ENCODE assay signal across 8 cellular contexts in the genomic region with DNA sequence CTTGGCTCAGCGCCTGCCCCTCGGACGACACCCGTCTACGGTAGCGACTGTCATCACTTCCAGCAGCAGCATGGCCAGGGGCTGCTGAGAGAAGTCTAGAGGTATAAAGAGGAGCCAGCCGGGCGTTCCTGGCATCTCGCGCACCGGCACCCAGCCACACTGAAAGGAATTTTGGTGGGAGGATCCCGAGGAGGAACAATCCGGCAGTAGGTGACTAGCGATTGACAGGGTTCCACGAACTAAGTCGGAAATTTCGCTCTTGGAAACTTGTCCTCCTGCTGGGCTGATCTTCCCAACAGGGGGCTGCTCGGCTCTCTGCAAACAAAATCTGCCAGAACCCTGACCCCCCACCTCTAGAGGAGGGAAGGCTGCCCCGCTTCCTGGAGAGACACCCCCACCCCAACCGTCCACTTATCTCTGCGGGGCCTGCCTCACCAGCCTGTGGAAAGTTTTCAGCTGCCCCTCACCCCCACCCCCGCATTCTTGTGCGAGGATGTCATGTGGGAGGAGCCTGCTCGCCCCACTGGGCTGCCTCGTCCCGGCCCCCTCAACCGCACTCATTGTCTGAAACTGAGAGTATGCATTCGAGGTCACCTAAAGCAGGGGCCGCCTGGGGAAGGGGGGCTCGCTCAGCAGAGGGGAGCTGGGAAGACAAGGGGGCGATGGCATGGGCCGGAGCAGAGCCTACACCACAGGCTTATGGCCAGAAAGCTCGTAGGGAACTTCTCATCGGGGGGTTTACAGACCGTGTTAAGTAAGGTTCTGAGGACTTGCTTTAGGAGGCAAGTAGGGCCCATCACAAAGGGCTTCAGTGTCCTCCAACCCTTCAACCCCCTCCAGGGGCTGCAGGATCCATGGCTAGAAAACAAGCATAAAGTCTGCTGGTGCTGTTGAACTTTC. TPM values are rescaled to one million over a fixed set of nuclear protein-coding genes. Genes with fewer than 3 reads are reported as not detected.
A peak's percentile ranks its signal among the peaks of the same experiment; 100 is the strongest.
DNase-seq lines count a peak whose midpoint lies in the region; FAIRE-seq and TF ChIP-seq lines count a peak whose summit lies in the region.

No MANE protein-coding gene starts in this region.

- H3K4me1 ChIP-seq in tibial artery = peaks cover 0 to 73% (median 56%) of the 10 kb centered on the region in 4 donors

- H3K9me3 Mint-ChIP-seq in activated T-helper 2 cell treated with anti-CD3 and anti-CD28 coated beads, Interferon-gamma antibody, Interleukin-2, Interleukin-4, amounts not matched to agents 10 μg/mL and 5 μg/mL and 100 μg/mL, durations not matched to agents 14 hours and 24 hours and 36 hours = no peaks in the 10 kb centered on the region

- DNase-seq in NCI-H748 (lab: John Stamatoyannopoulos, UW; ENCODE audit: unreplicated experiment) (peak; percentile 25), NCI-H748 treated with DMSO at 0.1 percent for 48 hours (lab: John Stamatoyannopoulos, UW) (no peak), bronchial epithelial cell (ENCODE audit: low read depth) (peak; percentile 67), tibial artery (peak; percentile 66 to 81), NCI-H1436 treated with DMSO at 0.1 percent for 48 hours (lab: John Stamatoyannopoulos, UW) (no peak), DMS153 (lab: John Stamatoyannopoulos, UW) (no peak)
- DNase-seq in activated T-helper 2 cell treated with anti-CD3 and anti-CD28 coated beads, Interferon-gamma antibody, Interleukin-2, Interleukin-4, amounts not matched to agents 10 μg/mL and 5 μg/mL and 100 μg/mL, durations not matched to agents 14 hours and 24 hours and 36 hours (ENCODE audit: low spot score) = no peak

- H3K4me1 Mint-ChIP-seq in activated T-helper 2 cell treated with anti-CD3 and anti-CD28 coated beads, Interferon-gamma antibody, Interleukin-2, Interleukin-4, amounts not matched to agents 10 μg/mL and 5 μg/mL and 100 μg/mL, durations not matched to agents 14 hours and 24 hours and 36 hours (ENCODE audit: low read depth) = peaks cover 2% of the 10 kb centered on the region

- no peak overlapping the region for H3K27ac Mint-ChIP-seq in activated T-helper 2 cell treated with anti-CD3 and anti-CD28 coated beads, Interferon-gamma antibody, Interleukin-2, Interleukin-4, amounts not matched to agents 10 μg/mL and 5 μg/mL and 100 μg/mL, durations not matched to agents 14 hours and 24 hours and 36 hours

- peaks cover 5% of the 10 kb centered on the region for H3K27me3 Mint-ChIP-seq in activated T-helper 2 cell treated with anti-CD3 and anti-CD28 coated beads, Interferon-gamma antibody, Interleukin-2, Interleukin-4, amounts not matched to agents 10 μg/mL and 5 μg/mL and 100 μg/mL, durations not matched to agents 14 hours and 24 hours and 36 hours (ENCODE audit: low read depth)

- no peaks in the 10 kb centered on the region for H3K36me3 Mint-ChIP-seq in activated T-helper 2 cell treated with anti-CD3 and anti-CD28 coated beads, Interferon-gamma antibody, Interleukin-2, Interleukin-4, amounts not matched to agents 10 μg/mL and 5 μg/mL and 100 μg/mL, durations not matched to agents 14 hours and 24 hours and 36 hours (ENCODE audit: low read depth)

- H3K27me3 ChIP-seq in bronchial epithelial cell (ENCODE audit: control insufficient read depth, insufficient read depth, low read length) (no peaks in the 10 kb centered on the region), layer of hippocampus (ENCODE audit: control insufficient read depth, insufficient read depth, low read length) (no peaks in the 10 kb centered on the region), tibial artery (no peaks in the 10 kb centered on the region)

- no peaks in the 10 kb centered on the region for H3K9me3 ChIP-seq in tibial artery

- no peak overlapping the region for H3K4me3 Mint-ChIP-seq in activated T-helper 2 cell treated with anti-CD3 and anti-CD28 coated beads, Interferon-gamma antibody, Interleukin-2, Interleukin-4, amounts not matched to agents 10 μg/mL and 5 μg/mL and 100 μg/mL, durations not matched to agents 14 hours and 24 hours and 36 hours (ENCODE audit: low read depth)

- FAIRE-seq in bronchial epithelial cell (lab: Jason Lieb, UNC) = no peak

- no peak overlapping the region for H3K4me3 ChIP-seq in bronchial epithelial cell (ENCODE audit: low read depth, low read length)
- H3K4me3 ChIP-seq in tibial artery = peak overlapping the region; percentile 35 to 37

- H3K36me3 ChIP-seq in bronchial epithelial cell (ENCODE audit: control insufficient read depth, insufficient read depth, low read length) (peaks cover 49% of the 10 kb centered on the region), tibial artery (peaks cover 0 to 29% (median 19%) of the 10 kb centered on the region in 3 donors)

- intact Hi-C loops in tibial artery (cut with DNase I; ENCODE audit: low total_unique reads) = no loop called here
- intact Hi-C loops in activated T-helper 2 cell treated with anti-CD3 and anti-CD28 coated beads, Interferon-gamma antibody, Interleukin-2, Interleukin-4, amounts not matched to agents 10 μg/mL and 5 μg/mL and 100 μg/mL, durations not matched to agents 14 hours and 24 hours and 36 hours (cut with micrococcal nuclease) = no loop called here

- TF ChIP-seq CTCF in bronchial epithelial cell (IDR thresholded peaks at IDR 0.05; ENCODE audit: insufficient read depth, low read length, severe bottlenecking) (no peak), tibial artery (IDR thresholded peaks at IDR 0.05) (no peak)

- H3K27ac ChIP-seq in layer of hippocampus (ENCODE audit: low read depth, low read length) (peak overlapping the region; percentile 59), tibial artery (peak overlapping the region; percentile 76)

RNA-seq across cellular contexts. Expression of a gene that starts 9.6 kb away (rescaled TPM):
- total RNA-seq in bronchial epithelial cell = 117 and 144 TPM in 2 replicates
- not detected in 2 replicates for total RNA-seq in activated T-helper 2 cell treated with anti-CD3 and anti-CD28 coated beads, Interferon-gamma antibody, Interleukin-2, Interleukin-4, amounts not matched to agents 10 μg/mL and 5 μg/mL and 100 μg/mL, durations not matched to agents 14 hours and 24 hours and 36 hours

Comparison
In these comparisons a context has a peak if more than half of its experiments do, and no peak if none do; other contexts are left out.
1. DNase-seq: peak in NCI-H748 (single experiment), bronchial epithelial cell (single experiment) and tibial artery (2 of 2); none in NCI-H748 treated with DMSO at 0.1 percent for 48 hours (single experiment), NCI-H1436 treated with DMSO at 0.1 percent for 48 hours (single experiment), DMS153 (single experiment) and activated T-helper 2 cell treated with anti-CD3 and anti-CD28 coated beads, Interferon-gamma antibody, Interleukin-2, Interleukin-4, amounts not matched to agents 10 μg/mL and 5 μg/mL and 100 μg/mL, durations not matched to agents 14 hours and 24 hours and 36 hours (single experiment).
2. RNA of a gene that starts 9.6 kb away (total RNA-seq): 117 to 144 TPM in bronchial epithelial cell; not detected in activated T-helper 2 cell treated with anti-CD3 and anti-CD28 coated beads, Interferon-gamma antibody, Interleukin-2, Interleukin-4, amounts not matched to agents 10 μg/mL and 5 μg/mL and 100 μg/mL, durations not matched to agents 14 hours and 24 hours and 36 hours; every median in the first group is over 100 times any median in the second.